ENCODE assay signal across 8 cellular contexts in genomic region chr20:10673176-10673830, GRCh38. TPM values are rescaled to one million over a fixed set of nuclear protein-coding genes. Genes with fewer than 3 reads are reported as not detected.
A peak's percentile ranks its signal among the peaks of the same experiment; 100 is the strongest.
DNase-seq lines count a peak whose midpoint lies in the region; ATAC-seq and TF ChIP-seq lines count a peak whose summit lies in the region.

No MANE protein-coding gene starts in this region.

- no peak overlapping the region for H3K27ac Mint-ChIP-seq in central memory CD8-positive, alpha-beta T cell (ENCODE audit: low read depth)
- peak overlapping the region; percentile 76 for H3K27ac Mint-ChIP-seq in stimulated activated naive CD8-positive, alpha-beta T cell treated with anti-CD3 and anti-CD28 coated beads, Interleukin-15, Interleukin-2, amounts not matched to agents 100 ng/mL and 50 ng/mL, for 24 hours

- H3K4me3 Mint-ChIP-seq in central memory CD8-positive, alpha-beta T cell: peak overlapping the region; percentile 81
- H3K4me3 Mint-ChIP-seq in stimulated activated naive CD8-positive, alpha-beta T cell treated with anti-CD3 and anti-CD28 coated beads, Interleukin-15, Interleukin-2, amounts not matched to agents 100 ng/mL and 50 ng/mL, for 24 hours: peak overlapping the region; percentile 81

- intact Hi-C loops in Panc1 (cut with micrococcal nuclease; ENCODE audit: unreplicated experiment): loop anchor here (2.0 to 10.0 kb wide), 3 partner anchors 119 to 869 kb away; no protein-coding TSS in a partner anchor

- no peak for TF ChIP-seq CTCF in Panc1 (IDR thresholded peaks at IDR 0.05)

- BruUV-seq in Panc1 (replicated peaks; lab: Mats Ljungman, UMichigan): TSS peak; percentile 86

- CTCF ChIA-PET in Panc1 (lab: Charles Lee): interaction anchor here (0.6 to 0.7 kb wide), 4 partner anchors 68 to 1068 kb away, joined by 3 to 4 read pairs (median 4); no protein-coding TSS in a partner anchor

- H3K27me3 ChIP-seq in Panc1 (ENCODE audit: control insufficient read depth, insufficient read depth, low read length) (no peaks in the 10 kb centered on the region), layer of hippocampus (ENCODE audit: control insufficient read depth, insufficient read depth, low read length) (no peaks in the 10 kb centered on the region)

- no peaks in the 10 kb centered on the region for H3K9me3 Mint-ChIP-seq in central memory CD8-positive, alpha-beta T cell
- no peaks in the 10 kb centered on the region for H3K9me3 Mint-ChIP-seq in stimulated activated naive CD8-positive, alpha-beta T cell treated with anti-CD3 and anti-CD28 coated beads, Interleukin-15, Interleukin-2, amounts not matched to agents 100 ng/mL and 50 ng/mL, for 24 hours

- H3K4me3 ChIP-seq in Panc1 (ENCODE audit: low read depth in 2 of 2, low read length in 2 of 2): peak overlapping the region; percentile 82 to 90

- H3K9me3 ChIP-seq in Panc1 (ENCODE audit: control insufficient read depth, insufficient read depth, low read depth, low read length): no peaks in the 10 kb centered on the region

- in situ Hi-C loops in Panc1 (cut with HindIII; ENCODE audit: low pct_unique_long_range_greater_than_20kb, low sequenced_read_pairs): no loop called here

- peaks cover 13% of the 10 kb centered on the region for H3K4me1 Mint-ChIP-seq in central memory CD8-positive, alpha-beta T cell
- H3K4me1 Mint-ChIP-seq in stimulated activated naive CD8-positive, alpha-beta T cell treated with anti-CD3 and anti-CD28 coated beads, Interleukin-15, Interleukin-2, amounts not matched to agents 100 ng/mL and 50 ng/mL, for 24 hours (ENCODE audit: low read depth): peaks cover 37% of the 10 kb centered on the region

- peak overlapping the region; percentile 82 for H3K27ac ChIP-seq in Panc1 (ENCODE audit: low read length)
- peak overlapping the region; percentile 86 for H3K27ac ChIP-seq in layer of hippocampus (ENCODE audit: low read depth, low read length)

- H3K36me3 Mint-ChIP-seq in central memory CD8-positive, alpha-beta T cell (ENCODE audit: insufficient read depth): peaks cover 5% of the 10 kb centered on the region
- no peaks in the 10 kb centered on the region for H3K36me3 Mint-ChIP-seq in stimulated activated naive CD8-positive, alpha-beta T cell treated with anti-CD3 and anti-CD28 coated beads, Interleukin-15, Interleukin-2, amounts not matched to agents 100 ng/mL and 50 ng/mL, for 24 hours (ENCODE audit: low read depth)

- POLR2A ChIA-PET in Panc1 (lab: Charles Lee): interaction anchor here (0.6 kb wide), 1 partner anchor 118 kb away, joined by 3 read pairs; no protein-coding TSS in a partner anchor

- peaks cover 4% of the 10 kb centered on the region; the same call in 1 of the 2 replicates for H3K36me3 ChIP-seq in Panc1 (ENCODE audit: control insufficient read depth, insufficient read depth, low read length)

- peaks cover 88% of the 10 kb centered on the region for H3K27me3 Mint-ChIP-seq in central memory CD8-positive, alpha-beta T cell
- peaks cover 77% of the 10 kb centered on the region for H3K27me3 Mint-ChIP-seq in stimulated activated naive CD8-positive, alpha-beta T cell treated with anti-CD3 and anti-CD28 coated beads, Interleukin-15, Interleukin-2, amounts not matched to agents 100 ng/mL and 50 ng/mL, for 24 hours

- peak; percentile 31 for DNase-seq in AG08395 (ENCODE audit: low spot score)
- peak; percentile 24 for DNase-seq in GM19238 (ENCODE audit: insufficient read length, low spot score)
- no peak for DNase-seq in Panc1 (ENCODE audit: low read depth, low spot score)
- DNase-seq in central memory CD8-positive, alpha-beta T cell (ENCODE audit: low spot score in 2 of 2): no peak
- DNase-seq in inferior parietal cortex (ENCODE audit: extremely low spot score): no peak
- no peak for DNase-seq in A172 (ENCODE audit: low spot score)

- H3K4me1 ChIP-seq in Panc1 (ENCODE audit: control insufficient read depth, insufficient read depth, low read length): peaks cover 17% of the 10 kb centered on the region

- no peak for ATAC-seq in Panc1
- ATAC-seq in central memory CD8-positive, alpha-beta T cell (replicated peaks; ENCODE audit: extremely low read depth, poor library complexity, severe bottlenecking): no peak

RNA-seq across cellular contexts. Expression of gene JAG1, which starts 0.5 kb away (rescaled TPM):
- total RNA-seq in Panc1 (2021; ENCODE audit: unreplicated experiment): 21.2 TPM
- 12.4 TPM for polyA plus RNA-seq in Panc1 (2012; ENCODE audit: insufficient read length)
- 6.2 and 9.4 TPM in 2 replicates for total RNA-seq in A172 (2014; rRNA removed; shearing (Covaris generic))

Comparison
In these comparisons a context has a peak if more than half of its experiments do, and no peak if none do; other contexts are left out.
1. DNase-seq: peak in AG08395 (single experiment) and GM19238 (single experiment); none in Panc1 (single experiment), central memory CD8-positive, alpha-beta T cell (0 of 2), inferior parietal cortex (single experiment) and A172 (single experiment).